Comparison of ENCODE assay signal across 10 cellular contexts in genomic region chr11:128336203-128336602, GRCh38.
DNase-seq lines count a peak whose midpoint lies in the region; ATAC-seq and TF ChIP-seq lines count a peak whose summit lies in the region.
"Had no signal": no experiment of that assay in that cellular context is flagged by ENCODE, and none has a peak within 500 bp of the region (broad histone marks: within the 10 kb centered on the region; RNA-seq: fewer than 3 reads in every experiment).

No MANE protein-coding gene starts in this region.

- H3F3A ChIP-seq in SK-N-SH (replicated peaks; ENCODE audit: insufficient read depth): no peaks in the 10 kb centered on the region

- no peaks in the 10 kb centered on the region for H3K36me3 Mint-ChIP-seq in natural killer cell treated with Interleukin-12 subunit alpha and Interleukin-12 subunit beta and Interleukin-15 and Interleukin-18, amount 100 ng/mL, for 72 hours

- in situ Hi-C loops in GM13977 (cut with MboI; ENCODE audit: low pct_unique_long_range_greater_than_20kb, low sequenced_read_pairs, unreplicated experiment): no loop called here

- H3K9me3 Mint-ChIP-seq in natural killer cell treated with Interleukin-12 subunit alpha and Interleukin-12 subunit beta and Interleukin-15 and Interleukin-18, amount 100 ng/mL, for 72 hours: peaks cover 3% of the 10 kb centered on the region

- H3K27me3 ChIP-seq in SK-N-SH (ENCODE audit: insufficient read depth): no peaks in the 10 kb centered on the region
- no peaks in the 10 kb centered on the region for H3K27me3 ChIP-seq in heart right ventricle
- H3K27me3 ChIP-seq: ovary had no signal

- H3K9me3 ChIP-seq in SK-N-SH (no peaks in the 10 kb centered on the region), heart right ventricle (no peaks in the 10 kb centered on the region)
- H3K9me3 ChIP-seq: ovary had no signal

- H3K4me2 ChIP-seq in SK-N-SH: no peak overlapping the region

- 78% methylated on average over 5 of the region's 6 CpGs for WGBS in SK-N-SH (ENCODE audit: low lambda C conversion rate)
- 54 to 65% methylated on average over 6 of the region's 6 CpGs for WGBS in heart right ventricle, 2 donors

- no peak overlapping the region for H3K4me3 Mint-ChIP-seq in natural killer cell treated with Interleukin-12 subunit alpha and Interleukin-12 subunit beta and Interleukin-15 and Interleukin-18, amount 100 ng/mL, for 72 hours

- peak; percentile 24 to 83 (median 68) for ATAC-seq in heart right ventricle
- no peak for ATAC-seq in natural killer cell treated with Interleukin-12 subunit alpha and Interleukin-12 subunit beta and Interleukin-15 and Interleukin-18, amount 100 ng/mL, for 72 hours
- no peak for ATAC-seq in HG02588 (IDR thresholded peaks at IDR 0.05; ENCODE audit: unreplicated experiment)
- ATAC-seq: activated naive CD4-positive, alpha-beta T cell treated with anti-CD3 and anti-CD28 coated beads, Interleukin-2, amount 50 U/mL, for 72 hours had no signal

- H3K4me1 ChIP-seq in SK-N-SH (ENCODE audit: control insufficient read depth in 1 of 2, insufficient read depth in 2 of 2, low read depth in 1 of 2, low read length in 1 of 2): peaks cover 0 to 6% of the 10 kb centered on the region in 2 experiments; a peak in 1 of 4 replicates
- H3K4me1 ChIP-seq in heart right ventricle: peaks cover 0 to 62% (median 40%) of the 10 kb centered on the region in 9 donors

- no peaks in the 10 kb centered on the region for H3K79me2 ChIP-seq in SK-N-SH (ENCODE audit: insufficient read depth)

- TF ChIP-seq CTCF in SK-N-SH (IDR thresholded peaks at IDR 0.05) (no peak), heart right ventricle (IDR thresholded peaks at IDR 0.05) (peak in 1 of 9 donors; percentile 10), GM13977 (IDR thresholded peaks at IDR 0.05; ENCODE audit: extremely low read depth, insufficient read depth, missing control alignments) (no peak)

- peak overlapping the region in 1 of 2 donors; percentile 81 for H3K27ac Mint-ChIP-seq in natural killer cell treated with Interleukin-12 subunit alpha and Interleukin-12 subunit beta and Interleukin-15 and Interleukin-18, amount 100 ng/mL, for 72 hours

- H4K20me1 ChIP-seq in SK-N-SH (ENCODE audit: insufficient read depth): no peaks in the 10 kb centered on the region

- peaks cover 18 to 28% of the 10 kb centered on the region in 2 donors for H3K4me1 Mint-ChIP-seq in natural killer cell treated with Interleukin-12 subunit alpha and Interleukin-12 subunit beta and Interleukin-15 and Interleukin-18, amount 100 ng/mL, for 72 hours (ENCODE audit: low read depth in 2 of 2)

- no peak overlapping the region for H3K9ac ChIP-seq in SK-N-SH

- POLR2A ChIA-PET in SK-N-SH (lab: Yijun Ruan, JAX): no interaction called here

- peak in 1 of 2 experiments; percentile 44; a peak in 1 of 4 replicates for TF ChIP-seq EP300 in SK-N-SH (IDR thresholded peaks at IDR 0.05; ENCODE audit: borderline replicate concordance in 1 of 2, low read depth in 1 of 2, low read length in 1 of 2)

- peak; percentile 68 for DNase-seq in Daoy (ENCODE audit: low read depth)
- DNase-seq in SK-N-SH: no peak
- peak; percentile 61 to 67 for DNase-seq in heart right ventricle
- peak; percentile 62 for DNase-seq in pulmonary artery endothelial cell (ENCODE audit: low read depth, low spot score)
- no peak for DNase-seq in natural killer cell treated with Interleukin-12 subunit alpha and Interleukin-12 subunit beta and Interleukin-15 and Interleukin-18, amount 100 ng/mL, for 72 hours (ENCODE audit: low spot score)
- no peak for DNase-seq in GM13977 (ENCODE audit: low spot score)
- no peak for DNase-seq in NCI-H1092 (lab: John Stamatoyannopoulos, UW)

- no peak for TF ChIP-seq RAD21 in SK-N-SH (IDR thresholded peaks at IDR 0.05; ENCODE audit: low read length)

- H2AFZ ChIP-seq in SK-N-SH (ENCODE audit: low read depth): 0 out of 2 replicates have a peak overlapping the region, but pooled peaks have one; percentile 50

- H3K9me2 ChIP-seq in SK-N-SH: no peaks in the 10 kb centered on the region

- H3K36me3 ChIP-seq in SK-N-SH (replicated peaks in 1 of 2; ENCODE audit: control insufficient read depth in 1 of 2, insufficient read depth in 2 of 2, low read length in 1 of 2): no peaks in the 10 kb centered on the region
- no peaks in the 10 kb centered on the region for H3K36me3 ChIP-seq in heart right ventricle
- H3K36me3 ChIP-seq: ovary had no signal

- intact Hi-C loops in heart right ventricle (cut with DNase I): loop anchor here in 4 of 10 donors (2.0 to 10.0 kb wide), 5 partner anchors 39 to 131 kb away; no protein-coding TSS in a partner anchor

- H3K27ac ChIP-seq in SK-N-SH (ENCODE audit: low read depth in 2 of 2, low read length in 1 of 2) (no peak overlapping the region), heart right ventricle (peak overlapping the region in 7 of 10 donors; percentile 49 to 91 (median 66))
- H3K27ac ChIP-seq: ovary had no signal

- CTCF ChIA-PET in SK-N-SH (lab: Yijun Ruan, JAX): interaction anchor here (1.1 to 2.3 kb wide), 4 partner anchors 19 to 495 kb away, joined by 3 to 6 read pairs (median 4); no protein-coding TSS in a partner anchor

- H3K4me3 ChIP-seq in SK-N-SH (ENCODE audit: low read depth in 2 of 2, low read length in 1 of 2) (no peak overlapping the region), heart right ventricle (no peak overlapping the region)
- H3K4me3 ChIP-seq: ovary had no signal

- H3K27me3 Mint-ChIP-seq in natural killer cell treated with Interleukin-12 subunit alpha and Interleukin-12 subunit beta and Interleukin-15 and Interleukin-18, amount 100 ng/mL, for 72 hours: no peaks in the 10 kb centered on the region

TF ChIP-seq in SK-N-SH, 30 proteins besides CTCF, POLR2A, EP300 and RAD21:
- TF ChIP-seq PBX3 (IDR thresholded peaks at IDR 0.05) (peak; percentile 55), TCF12 (IDR thresholded peaks at IDR 0.05) (peak; percentile 61), FOXJ3 (CRISPR knock-in tag; IDR thresholded peaks at IDR 0.05) (no peak), RXRA (IDR thresholded peaks at IDR 0.05; ENCODE audit: borderline replicate concordance, low read depth) (0 out of 2 replicates have a peak, but pooled peaks have one; percentile 11), JUND (IDR thresholded peaks at IDR 0.05) (peak; percentile 16; the same call in 1 of the 2 replicates), FOSL2 (IDR thresholded peaks at IDR 0.05; ENCODE audit: borderline replicate concordance, low read depth) (peak; percentile 23; the same call in 1 of the 2 replicates), MEF2A (IDR thresholded peaks at IDR 0.05; ENCODE audit: borderline replicate concordance, low read depth) (no peak), TAF1 (IDR thresholded peaks at IDR 0.05; ENCODE audit: borderline replicate concordance, low read depth, low read length) (no peak), GABPA (IDR thresholded peaks at IDR 0.05; ENCODE audit: low read depth) (no peak), NFIC (IDR thresholded peaks at IDR 0.05; ENCODE audit: borderline replicate concordance) (peak; percentile 69; the same call in 1 of the 2 replicates)
TF ChIP-seq in SK-N-SH: peak in this region for 6.

Comparison
In these comparisons a context has a peak if more than half of its experiments do, and no peak if none do; other contexts are left out.
1. DNase-seq: peak in Daoy (single experiment), heart right ventricle (2 of 2) and pulmonary artery endothelial cell (single experiment); none in SK-N-SH (single experiment), natural killer cell treated with Interleukin-12 subunit alpha and Interleukin-12 subunit beta and Interleukin-15 and Interleukin-18, amount 100 ng/mL, for 72 hours (single experiment), GM13977 (single experiment) and NCI-H1092 (single experiment).
2. H3K27ac ChIP-seq: peak in heart right ventricle (7 of 10); none in SK-N-SH (0 of 2).
3. ATAC-seq: peak in heart right ventricle (8 of 8); none in natural killer cell treated with Interleukin-12 subunit alpha and Interleukin-12 subunit beta and Interleukin-15 and Interleukin-18, amount 100 ng/mL, for 72 hours (0 of 2) and HG02588 (single experiment).